ENCODE assay signal across 1 cellular context in genomic region chr21:8993284-8993942, GRCh38.
TF ChIP-seq lines count a peak whose summit lies in the region.

No MANE protein-coding gene starts in this region.

TF ChIP-seq in HepG2, 621 proteins besides CTCF, POLR2A, EP300 and RAD21 (continued from another document and continues in another):
- TF ChIP-seq SNAPC4 (CRISPR knock-in tag; IDR thresholded peaks at IDR 0.05): no peak
- no peak for TF ChIP-seq ZNF816 (CRISPR knock-in tag; IDR thresholded peaks at IDR 0.05; ENCODE audit: borderline replicate concordance)
- no peak for TF ChIP-seq SP2 (CRISPR knock-in tag; IDR thresholded peaks at IDR 0.05)
- no peak for TF ChIP-seq TFDP1 (CRISPR knock-in tag; IDR thresholded peaks at IDR 0.05; ENCODE audit: borderline replicate concordance)
- TF ChIP-seq ZNF12 (CRISPR knock-in tag; IDR thresholded peaks at IDR 0.05): no peak
- TF ChIP-seq SP4 (CRISPR knock-in tag; IDR thresholded peaks at IDR 0.05): no peak
- no peak for TF ChIP-seq HNRNPL (IDR thresholded peaks at IDR 0.05; ENCODE audit: low read depth, low read length)
- no peak for TF ChIP-seq PRDM15 (CRISPR knock-in tag; IDR thresholded peaks at IDR 0.05)
- TF ChIP-seq PHB2 (IDR thresholded peaks at IDR 0.05; ENCODE audit: partially characterized antibody): no peak
- no peak for TF ChIP-seq SNAPC2 (CRISPR knock-in tag; IDR thresholded peaks at IDR 0.05)
- TF ChIP-seq, protein P1, sequence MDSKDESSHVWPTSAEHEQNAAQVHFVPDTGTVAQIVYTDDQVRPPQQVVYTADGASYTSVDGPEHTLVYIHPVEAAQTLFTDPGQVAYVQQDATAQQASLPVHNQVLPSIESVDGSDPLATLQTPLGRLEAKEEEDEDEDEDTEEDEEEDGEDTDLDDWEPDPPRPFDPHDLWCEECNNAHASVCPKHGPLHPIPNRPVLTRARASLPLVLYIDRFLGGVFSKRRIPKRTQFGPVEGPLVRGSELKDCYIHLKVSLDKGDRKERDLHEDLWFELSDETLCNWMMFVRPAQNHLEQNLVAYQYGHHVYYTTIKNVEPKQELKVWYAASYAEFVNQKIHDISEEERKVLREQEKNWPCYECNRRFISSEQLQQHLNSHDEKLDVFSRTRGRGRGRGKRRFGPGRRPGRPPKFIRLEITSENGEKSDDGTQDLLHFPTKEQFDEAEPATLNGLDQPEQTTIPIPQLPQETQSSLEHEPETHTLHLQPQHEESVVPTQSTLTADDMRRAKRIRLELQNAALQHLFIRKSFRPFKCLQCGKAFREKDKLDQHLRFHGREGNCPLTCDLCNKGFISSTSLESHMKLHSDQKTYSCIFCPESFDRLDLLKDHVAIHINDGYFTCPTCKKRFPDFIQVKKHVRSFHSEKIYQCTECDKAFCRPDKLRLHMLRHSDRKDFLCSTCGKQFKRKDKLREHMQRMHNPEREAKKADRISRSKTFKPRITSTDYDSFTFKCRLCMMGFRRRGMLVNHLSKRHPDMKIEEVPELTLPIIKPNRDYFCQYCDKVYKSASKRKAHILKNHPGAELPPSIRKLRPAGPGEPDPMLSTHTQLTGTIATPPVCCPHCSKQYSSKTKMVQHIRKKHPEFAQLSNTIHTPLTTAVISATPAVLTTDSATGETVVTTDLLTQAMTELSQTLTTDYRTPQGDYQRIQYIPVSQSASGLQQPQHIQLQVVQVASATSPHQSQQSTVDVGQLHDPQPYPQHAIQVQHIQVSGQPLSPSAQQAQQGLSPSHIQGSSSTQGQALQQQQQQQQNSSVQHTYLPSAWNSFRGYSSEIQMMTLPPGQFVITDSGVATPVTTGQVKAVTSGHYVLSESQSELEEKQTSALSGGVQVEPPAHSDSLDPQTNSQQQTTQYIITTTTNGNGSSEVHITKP (CRISPR knock-in tag; IDR thresholded peaks at IDR 0.05; ENCODE audit: low read depth): no peak
- TF ChIP-seq, protein P2, sequence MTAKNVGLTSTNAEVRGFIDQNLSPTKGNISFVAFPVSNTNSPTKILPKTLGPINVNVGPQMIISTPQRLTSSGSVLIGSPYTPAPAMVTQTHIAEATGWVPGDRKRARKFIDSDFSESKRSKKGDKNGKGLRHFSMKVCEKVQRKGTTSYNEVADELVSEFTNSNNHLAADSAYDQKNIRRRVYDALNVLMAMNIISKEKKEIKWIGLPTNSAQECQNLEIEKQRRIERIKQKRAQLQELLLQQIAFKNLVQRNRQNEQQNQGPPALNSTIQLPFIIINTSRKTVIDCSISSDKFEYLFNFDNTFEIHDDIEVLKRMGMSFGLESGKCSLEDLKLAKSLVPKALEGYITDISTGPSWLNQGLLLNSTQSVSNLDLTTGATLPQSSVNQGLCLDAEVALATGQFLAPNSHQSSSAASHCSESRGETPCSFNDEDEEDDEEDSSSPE (CRISPR knock-in tag; IDR thresholded peaks at IDR 0.05): 0 out of 2 replicates have a peak, but pooled peaks have one; percentile 17
- TF ChIP-seq ZBTB3 (CRISPR knock-in tag; IDR thresholded peaks at IDR 0.05; ENCODE audit: borderline replicate concordance, low read depth): no peak
- TF ChIP-seq RBM39 (IDR thresholded peaks at IDR 0.05; ENCODE audit: low read depth, low read length, poor library complexity, severe bottlenecking): no peak
- no peak for TF ChIP-seq ZMYM3 (CRISPR knock-in tag; IDR thresholded peaks at IDR 0.05)
- TF ChIP-seq, protein P3, sequence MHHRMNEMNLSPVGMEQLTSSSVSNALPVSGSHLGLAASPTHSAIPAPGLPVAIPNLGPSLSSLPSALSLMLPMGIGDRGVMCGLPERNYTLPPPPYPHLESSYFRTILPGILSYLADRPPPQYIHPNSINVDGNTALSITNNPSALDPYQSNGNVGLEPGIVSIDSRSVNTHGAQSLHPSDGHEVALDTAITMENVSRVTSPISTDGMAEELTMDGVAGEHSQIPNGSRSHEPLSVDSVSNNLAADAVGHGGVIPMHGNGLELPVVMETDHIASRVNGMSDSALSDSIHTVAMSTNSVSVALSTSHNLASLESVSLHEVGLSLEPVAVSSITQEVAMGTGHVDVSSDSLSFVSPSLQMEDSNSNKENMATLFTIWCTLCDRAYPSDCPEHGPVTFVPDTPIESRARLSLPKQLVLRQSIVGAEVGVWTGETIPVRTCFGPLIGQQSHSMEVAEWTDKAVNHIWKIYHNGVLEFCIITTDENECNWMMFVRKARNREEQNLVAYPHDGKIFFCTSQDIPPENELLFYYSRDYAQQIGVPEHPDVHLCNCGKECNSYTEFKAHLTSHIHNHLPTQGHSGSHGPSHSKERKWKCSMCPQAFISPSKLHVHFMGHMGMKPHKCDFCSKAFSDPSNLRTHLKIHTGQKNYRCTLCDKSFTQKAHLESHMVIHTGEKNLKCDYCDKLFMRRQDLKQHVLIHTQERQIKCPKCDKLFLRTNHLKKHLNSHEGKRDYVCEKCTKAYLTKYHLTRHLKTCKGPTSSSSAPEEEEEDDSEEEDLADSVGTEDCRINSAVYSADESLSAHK (CRISPR knock-in tag; IDR thresholded peaks at IDR 0.05; ENCODE audit: borderline replicate concordance): no peak
- no peak for TF ChIP-seq LBX2 (CRISPR knock-in tag; IDR thresholded peaks at IDR 0.05; ENCODE audit: borderline replicate concordance)
- TF ChIP-seq NFATC3 (CRISPR knock-in tag; IDR thresholded peaks at IDR 0.05): no peak
- peak; percentile 52; the same call in 1 of the 2 replicates for TF ChIP-seq ZNF780A (CRISPR knock-in tag; IDR thresholded peaks at IDR 0.05)
- TF ChIP-seq E2F2 (CRISPR knock-in tag; IDR thresholded peaks at IDR 0.05; ENCODE audit: borderline replicate concordance): no peak
- peak; percentile 37 for TF ChIP-seq ASH2L (IDR thresholded peaks at IDR 0.05; ENCODE audit: insufficient read length, low read depth, low read length)
- peak; percentile 98 for TF ChIP-seq FOXP1 (IDR thresholded peaks at IDR 0.05)
- peak; percentile 91; the same call in 1 of the 2 replicates for TF ChIP-seq FOXP1 (CRISPR knock-in tag; IDR thresholded peaks at IDR 0.05)
- no peak for TF ChIP-seq ZNF256 (CRISPR knock-in tag; conservative IDR thresholded peaks at IDR 0.05)
- 0 out of 2 replicates have a peak, but pooled peaks have one; percentile 6 for TF ChIP-seq CREM (IDR thresholded peaks at IDR 0.05)
- TF ChIP-seq CREM (CRISPR knock-in tag; IDR thresholded peaks at IDR 0.05): no peak
- no peak for TF ChIP-seq MAZ (IDR thresholded peaks at IDR 0.05; ENCODE audit: borderline replicate concordance, low read depth, low read length)
- TF ChIP-seq MAZ (CRISPR knock-in tag; IDR thresholded peaks at IDR 0.05; ENCODE audit: low read depth): no peak
- TF ChIP-seq MBD4 (IDR thresholded peaks at IDR 0.05; ENCODE audit: borderline replicate concordance, low read length): no peak
- no peak for TF ChIP-seq GMEB1 (CRISPR knock-in tag; IDR thresholded peaks at IDR 0.05; ENCODE audit: borderline replicate concordance)
- TF ChIP-seq FOXP4 (CRISPR knock-in tag; IDR thresholded peaks at IDR 0.05): peak; percentile 84
- no peak for TF ChIP-seq ZNF337 (CRISPR knock-in tag; IDR thresholded peaks at IDR 0.05; ENCODE audit: borderline replicate concordance, low read depth)
